ENCODE assay signal across 18 cellular contexts in the genomic region with DNA sequence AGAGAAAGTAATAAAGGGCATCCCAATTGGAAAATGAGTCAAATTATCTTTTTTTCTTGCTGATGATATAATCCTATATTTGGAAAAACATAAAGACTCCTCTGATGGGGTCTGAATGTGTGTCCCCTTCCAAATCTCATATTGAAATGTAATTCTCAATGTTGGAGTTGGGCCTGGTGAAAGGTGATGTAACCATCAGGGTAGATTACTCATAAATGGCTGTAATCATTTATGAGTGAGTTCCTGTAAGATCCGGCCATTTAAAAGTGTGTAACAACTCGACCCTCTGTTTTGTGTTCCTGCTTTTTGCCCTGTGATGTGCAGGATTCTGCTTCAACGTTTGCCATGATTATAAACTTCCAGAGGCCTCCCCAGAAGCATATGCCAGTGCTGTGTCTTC. TPM values are rescaled to one million over a fixed set of nuclear protein-coding genes. Genes with fewer than 3 reads are reported as not detected.
"Had no signal": no experiment of that assay in that cellular context is flagged by ENCODE, and none has a peak within 500 bp of the region (broad histone marks: within the 10 kb centered on the region; RNA-seq: fewer than 3 reads in every experiment).

No MANE protein-coding gene starts in this region.

- H3K4me3 Mint-ChIP-seq: naive thymus-derived CD8-positive, alpha-beta T cell; stimulated activated naive B cell treated with anti-CD40 and anti-IgM and Interleukin-4, amounts not matched to agents 10 μg/mL and 1 μg/mL and 100 μg/mL, for 72 hours; stimulated activated naive CD8-positive, alpha-beta T cell treated with anti-CD3 and anti-CD28 coated beads, Interleukin-15, amount 100 ng/mL, for 72 hours had no signal

- H3K36me3 Mint-ChIP-seq: stimulated activated naive B cell treated with anti-CD40 and anti-IgM and Interleukin-4, amounts not matched to agents 10 μg/mL and 1 μg/mL and 100 μg/mL, for 72 hours had no signal

- ATAC-seq: mucosa of descending colon; naive thymus-derived CD8-positive, alpha-beta T cell; sciatic nerve; stimulated activated naive B cell treated with anti-CD40 and anti-IgM and Interleukin-4, amounts not matched to agents 10 μg/mL and 1 μg/mL and 100 μg/mL, for 72 hours; stimulated activated naive CD8-positive, alpha-beta T cell treated with anti-CD3 and anti-CD28 coated beads, Interleukin-15, amount 100 ng/mL, for 72 hours had no signal

- H3K4me3 ChIP-seq: mucosa of descending colon, spleen, thoracic aorta, transverse colon had no signal

- H3K4me1 ChIP-seq: spleen, transverse colon had no signal

- H3K27ac Mint-ChIP-seq: naive thymus-derived CD8-positive, alpha-beta T cell; stimulated activated naive B cell treated with anti-CD40 and anti-IgM and Interleukin-4, amounts not matched to agents 10 μg/mL and 1 μg/mL and 100 μg/mL, for 72 hours had no signal

- H3K9me3 ChIP-seq: mucosa of descending colon, neutrophil, thoracic aorta, transverse colon had no signal

- H3K4me1 Mint-ChIP-seq: naive thymus-derived CD8-positive, alpha-beta T cell; stimulated activated naive B cell treated with anti-CD40 and anti-IgM and Interleukin-4, amounts not matched to agents 10 μg/mL and 1 μg/mL and 100 μg/mL, for 72 hours; stimulated activated naive CD8-positive, alpha-beta T cell treated with anti-CD3 and anti-CD28 coated beads, Interleukin-15, amount 100 ng/mL, for 72 hours had no signal

- H3K27ac ChIP-seq: neutrophil, spleen, thoracic aorta, transverse colon had no signal

- H3K36me3 ChIP-seq: neutrophil, spleen, thoracic aorta, transverse colon had no signal

- DNase-seq: erythroblast; foreskin melanocyte; head of caudate nucleus; hippocampal formation; mucosa of descending colon; naive thymus-derived CD8-positive, alpha-beta T cell; posterior cingulate gyrus; spleen; stimulated activated CD4-positive, alpha-beta T cell treated with anti-CD3 and anti-CD28 coated beads, Interleukin-2, amount 100 ng/mL, for 24 hours; stimulated activated CD4-positive, alpha-beta T cell treated with anti-CD3 and anti-CD28 coated beads, Interleukin-4, amount 100 ng/mL, for 4 hours; stimulated activated naive B cell treated with anti-CD40 and anti-IgM and Interleukin-4, amounts not matched to agents 10 μg/mL and 1 μg/mL and 100 μg/mL, for 72 hours; stimulated activated naive CD8-positive, alpha-beta T cell treated with anti-CD3 and anti-CD28 coated beads, Interleukin-15, amount 100 ng/mL, for 72 hours; transverse colon had no signal

- H3K27me3 ChIP-seq: neutrophil, spleen, transverse colon had no signal

RNA-seq across cellular contexts. Expression of gene MAP1LC3C, which starts 44.3 kb away (rescaled TPM):
- total RNA-seq: kidney epithelial cell; naive thymus-derived CD8-positive, alpha-beta T cell; ureter had no signal
- polyA plus RNA-seq: naive thymus-derived CD8-positive, alpha-beta T cell had no signal
